1 cellular context compared by ENCODE assay signal in genomic region chr4:38733663-38734062, GRCh38.
A peak's percentile ranks its signal among the peaks of the same experiment; 100 is the strongest.
TF ChIP-seq lines count a peak whose summit lies in the region.

No MANE protein-coding gene starts in this region.

TF ChIP-seq in K562, 482 proteins besides CTCF, POLR2A, EP300 and RAD21:
- TF ChIP-seq CREBBP (IDR thresholded peaks at IDR 0.05; ENCODE audit: low read depth, low read length), result peak; percentile 8
- TF ChIP-seq, protein P1, sequence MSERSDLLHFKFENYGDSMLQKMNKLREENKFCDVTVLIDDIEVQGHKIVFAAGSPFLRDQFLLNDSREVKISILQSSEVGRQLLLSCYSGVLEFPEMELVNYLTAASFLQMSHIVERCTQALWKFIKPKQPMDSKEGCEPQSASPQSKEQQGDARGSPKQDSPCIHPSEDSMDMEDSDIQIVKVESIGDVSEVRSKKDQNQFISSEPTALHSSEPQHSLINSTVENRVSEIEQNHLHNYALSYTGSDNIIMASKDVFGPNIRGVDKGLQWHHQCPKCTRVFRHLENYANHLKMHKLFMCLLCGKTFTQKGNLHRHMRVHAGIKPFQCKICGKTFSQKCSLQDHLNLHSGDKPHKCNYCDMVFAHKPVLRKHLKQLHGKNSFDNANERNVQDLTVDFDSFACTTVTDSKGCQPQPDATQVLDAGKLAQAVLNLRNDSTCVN (CRISPR knock-in tag; IDR thresholded peaks at IDR 0.05), result peak; percentile 56; the same call in 1 of the 2 replicates
- TF ChIP-seq ZNF766 (CRISPR knock-in tag; conservative IDR thresholded peaks at IDR 0.05), result no peak
